Comparison of ENCODE assay signal across 10 cellular contexts in the genomic region with DNA sequence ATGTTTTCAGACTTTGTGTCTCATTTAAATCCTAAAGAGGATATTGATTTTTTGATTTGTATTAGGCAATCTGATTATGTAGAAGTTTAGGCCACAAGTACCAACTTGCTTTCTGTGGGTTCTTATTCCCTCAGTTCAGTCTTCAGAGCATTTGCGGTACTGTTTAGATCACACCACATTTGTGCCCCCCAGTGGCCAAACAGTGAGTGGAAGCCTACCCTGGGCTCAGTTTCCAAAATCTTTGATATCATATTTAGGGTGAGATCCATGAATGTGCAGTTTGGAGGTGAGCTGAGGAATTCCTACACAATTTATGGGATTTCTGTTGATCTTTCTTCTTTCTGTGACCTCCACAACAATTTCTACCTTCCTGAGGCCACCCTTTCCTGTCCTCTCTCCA.
DNase-seq lines count a peak whose midpoint lies in the region; ATAC-seq and TF ChIP-seq lines count a peak whose summit lies in the region.
"Had no signal": no experiment of that assay in that cellular context is flagged by ENCODE, and none has a peak within 500 bp of the region (broad histone marks: within the 10 kb centered on the region; RNA-seq: fewer than 3 reads in every experiment).

No MANE protein-coding gene starts in this region.

- H3K27ac Mint-ChIP-seq in activated naive CD4-positive, alpha-beta T cell treated with anti-CD3 and anti-CD28 coated beads for 36 hours, result no peak overlapping the region
- H3K27ac Mint-ChIP-seq in activated naive CD4-positive, alpha-beta T cell treated with anti-CD3 and anti-CD28 coated beads, Interleukin-2, amount 10 ng/mL, durations not matched to agents 7 days and 5 days, result no peak overlapping the region
- no peak overlapping the region for H3K27ac Mint-ChIP-seq in WTC11
- H3K27ac Mint-ChIP-seq: CD8-positive, alpha-beta memory T cell; memory B cell had no signal

- H3K27me3 ChIP-seq in stomach (no peaks in the 10 kb centered on the region), heart right ventricle (no peaks in the 10 kb centered on the region)

- H3K27ac ChIP-seq in stomach (no peak overlapping the region), heart right ventricle (no peak overlapping the region)

- H3K4me3 Mint-ChIP-seq in activated naive CD4-positive, alpha-beta T cell treated with anti-CD3 and anti-CD28 coated beads for 36 hours, result no peak overlapping the region
- no peak overlapping the region for H3K4me3 Mint-ChIP-seq in activated naive CD4-positive, alpha-beta T cell treated with anti-CD3 and anti-CD28 coated beads, Interleukin-2, amount 10 ng/mL, durations not matched to agents 7 days and 5 days
- H3K4me3 Mint-ChIP-seq in WTC11, result no peak overlapping the region
- H3K4me3 Mint-ChIP-seq: CD8-positive, alpha-beta memory T cell; memory B cell had no signal

- H3K9me3 ChIP-seq in stomach (no peaks in the 10 kb centered on the region), heart right ventricle (no peaks in the 10 kb centered on the region)

- no peaks in the 10 kb centered on the region for H3K9me3 Mint-ChIP-seq in activated naive CD4-positive, alpha-beta T cell treated with anti-CD3 and anti-CD28 coated beads for 36 hours
- no peaks in the 10 kb centered on the region for H3K9me3 Mint-ChIP-seq in activated naive CD4-positive, alpha-beta T cell treated with anti-CD3 and anti-CD28 coated beads, Interleukin-2, amount 10 ng/mL, durations not matched to agents 7 days and 5 days
- H3K9me3 Mint-ChIP-seq in WTC11, result no peaks in the 10 kb centered on the region
- H3K9me3 Mint-ChIP-seq: CD8-positive, alpha-beta memory T cell; memory B cell had no signal

- no peaks in the 10 kb centered on the region for H3K4me1 Mint-ChIP-seq in activated naive CD4-positive, alpha-beta T cell treated with anti-CD3 and anti-CD28 coated beads for 36 hours (ENCODE audit: low read depth)
- no peaks in the 10 kb centered on the region for H3K4me1 Mint-ChIP-seq in activated naive CD4-positive, alpha-beta T cell treated with anti-CD3 and anti-CD28 coated beads, Interleukin-2, amount 10 ng/mL, durations not matched to agents 7 days and 5 days
- no peaks in the 10 kb centered on the region for H3K4me1 Mint-ChIP-seq in WTC11
- H3K4me1 Mint-ChIP-seq: CD8-positive, alpha-beta memory T cell; memory B cell had no signal

- H3K36me3 ChIP-seq in stomach (no peaks in the 10 kb centered on the region), heart right ventricle (no peaks in the 10 kb centered on the region)

- no peaks in the 10 kb centered on the region for H3K27me3 Mint-ChIP-seq in activated naive CD4-positive, alpha-beta T cell treated with anti-CD3 and anti-CD28 coated beads for 36 hours (ENCODE audit: low read depth)
- H3K27me3 Mint-ChIP-seq in activated naive CD4-positive, alpha-beta T cell treated with anti-CD3 and anti-CD28 coated beads, Interleukin-2, amount 10 ng/mL, durations not matched to agents 7 days and 5 days, result no peaks in the 10 kb centered on the region
- H3K27me3 Mint-ChIP-seq in WTC11 (ENCODE audit: low read depth), result no peaks in the 10 kb centered on the region
- H3K27me3 Mint-ChIP-seq: CD8-positive, alpha-beta memory T cell; memory B cell had no signal

- no peak for TF ChIP-seq EP300 in stomach (IDR thresholded peaks at IDR 0.05)

- ATAC-seq in HG03159 (IDR thresholded peaks at IDR 0.05; ENCODE audit: unreplicated experiment), result peak; percentile 83
- peak; percentile 86 for ATAC-seq in WTC11
- no peak for ATAC-seq in heart right ventricle

- CTCF ChIA-PET in activated naive CD4-positive, alpha-beta T cell treated with anti-CD3 and anti-CD28 coated beads for 36 hours (lab: Charles Lee), result no interaction called here
- CTCF ChIA-PET in activated naive CD4-positive, alpha-beta T cell treated with anti-CD3 and anti-CD28 coated beads, Interleukin-2, amount 10 ng/mL, durations not matched to agents 7 days and 5 days (lab: Charles Lee), result no interaction called here
- CTCF ChIA-PET in WTC11 (lab: Charles Lee), result interaction anchor here (1.1 to 1.5 kb wide), 2 partner anchors 155 to 165 kb away, joined by 4 read pairs; no protein-coding TSS in a partner anchor

- POLR2A ChIA-PET in WTC11 (lab: Charles Lee), result no interaction called here

- WGBS in stomach, 5 donors, result 81 to 87% (median 86%) methylated on average over 1 of the region's 1 CpG
- WGBS in heart right ventricle, 2 donors, result 65 to 71% methylated on average over 1 of the region's 1 CpG

- no peak for TF ChIP-seq POLR2A in stomach (IDR thresholded peaks at IDR 0.05)

- TF ChIP-seq CTCF in WTC11 (IDR thresholded peaks at IDR 0.05) (peak; percentile 48), stomach (IDR thresholded peaks at IDR 0.05) (peak in 2 of 7 experiments; percentile 28 to 31), heart right ventricle (IDR thresholded peaks at IDR 0.05) (peak in 3 of 9 donors; percentile 7 to 31 (median 10))

- intact Hi-C loops in activated naive CD4-positive, alpha-beta T cell treated with anti-CD3 and anti-CD28 coated beads for 36 hours (cut with micrococcal nuclease), result loop anchor here (2.0 to 5.0 kb wide), 2 partner anchors 493 to 721 kb away; no protein-coding TSS in a partner anchor
- intact Hi-C loops in stomach (cut with DNase I; ENCODE audit: low total_unique reads), result no loop called here
- intact Hi-C loops in heart right ventricle (cut with DNase I), result no loop called here

- H3K4me1 ChIP-seq in stomach (no peaks in the 10 kb centered on the region), heart right ventricle (no peaks in the 10 kb centered on the region)

- DNase-seq in activated naive CD4-positive, alpha-beta T cell treated with anti-CD3 and anti-CD28 coated beads for 36 hours, result peak; percentile 9
- no peak for DNase-seq in activated naive CD4-positive, alpha-beta T cell treated with anti-CD3 and anti-CD28 coated beads, Interleukin-2, amount 10 ng/mL, durations not matched to agents 7 days and 5 days
- DNase-seq in WTC11 (ENCODE audit: low spot score), result peak; percentile 53
- DNase-seq in stomach, result peak; percentile 26
- no peak for DNase-seq in SKM-1 treated with dmso at 0.1 percent for 144 hours (lab: John Stamatoyannopoulos, UW; ENCODE audit: unreplicated experiment)
- DNase-seq in heart right ventricle, result no peak
- no peak for DNase-seq in glomerular visceral epithelial cell (ENCODE audit: extremely low spot score)
- DNase-seq: CD8-positive, alpha-beta memory T cell had no signal

- H3K36me3 Mint-ChIP-seq in activated naive CD4-positive, alpha-beta T cell treated with anti-CD3 and anti-CD28 coated beads for 36 hours (ENCODE audit: low read depth), result no peaks in the 10 kb centered on the region
- H3K36me3 Mint-ChIP-seq in activated naive CD4-positive, alpha-beta T cell treated with anti-CD3 and anti-CD28 coated beads, Interleukin-2, amount 10 ng/mL, durations not matched to agents 7 days and 5 days, result no peaks in the 10 kb centered on the region
- no peaks in the 10 kb centered on the region for H3K36me3 Mint-ChIP-seq in WTC11
- H3K36me3 Mint-ChIP-seq: CD8-positive, alpha-beta memory T cell; memory B cell had no signal

- H3K4me3 ChIP-seq in stomach (no peak overlapping the region), heart right ventricle (no peak overlapping the region)

TF ChIP-seq in WTC11, 78 proteins besides CTCF, POLR2A, EP300 and RAD21:
- TF ChIP-seq TEAD1 (CRISPR knock-in tag; IDR thresholded peaks at IDR 0.05) (no peak), PRRX2 (CRISPR knock-in tag; IDR thresholded peaks at IDR 0.05) (no peak)

Comparison
In these comparisons a context has a peak if more than half of its experiments do, and no peak if none do; other contexts are left out.
1. DNase-seq: peak in activated naive CD4-positive, alpha-beta T cell treated with anti-CD3 and anti-CD28 coated beads for 36 hours (single experiment), WTC11 (single experiment) and stomach (single experiment); none in activated naive CD4-positive, alpha-beta T cell treated with anti-CD3 and anti-CD28 coated beads, Interleukin-2, amount 10 ng/mL, durations not matched to agents 7 days and 5 days (single experiment), SKM-1 treated with dmso at 0.1 percent for 144 hours (single experiment), heart right ventricle (0 of 2) and glomerular visceral epithelial cell (single experiment).
2. ATAC-seq: peak in HG03159 (single experiment) and WTC11 (single experiment); none in heart right ventricle (0 of 8).